Comparison of ENCODE assay signal across 10 cellular contexts in genomic region chr17:77610518-77610893, GRCh38.
DNase-seq lines count a peak whose midpoint lies in the region; ATAC-seq lines count a peak whose summit lies in the region.
"Had no signal": no experiment of that assay in that cellular context is flagged by ENCODE, and none has a peak within 500 bp of the region (broad histone marks: within the 10 kb centered on the region; RNA-seq: fewer than 3 reads in every experiment).

No MANE protein-coding gene starts in this region.

- WGBS in aorta, 2 donors = 71 to 78% methylated on average over 5 of the region's 5 CpGs

- intact Hi-C loops in aorta (cut with DNase I) = no loop called here

- peaks cover 5% of the 10 kb centered on the region for H3K9me3 Mint-ChIP-seq in activated naive CD8-positive, alpha-beta T cell treated with anti-CD3 and anti-CD28 coated beads, Interleukin-2, amount 50 U/mL, for 24 hours
- peaks cover 0 to 9% (median 0%) of the 10 kb centered on the region in 9 donors for H3K9me3 Mint-ChIP-seq in naive thymus-derived CD8-positive, alpha-beta T cell

- H3K36me3 ChIP-seq in aorta (ENCODE audit: control insufficient read depth in 1 of 2, insufficient read depth in 2 of 2, low read length in 1 of 2) = no peaks in the 10 kb centered on the region
- H3K36me3 ChIP-seq: BE2C had no signal

- H3K27ac ChIP-seq in aorta (ENCODE audit: low read depth in 1 of 2, low read length in 2 of 2) = no peak overlapping the region

- H3K4me1 ChIP-seq in aorta (ENCODE audit: control insufficient read depth in 1 of 2, insufficient read depth in 2 of 2, low read length in 2 of 2) = no peaks in the 10 kb centered on the region
- H3K4me1 ChIP-seq: BE2C had no signal

- no peak overlapping the region for H3K4me3 ChIP-seq in aorta (ENCODE audit: low read length in 2 of 2)

- ATAC-seq in activated naive CD8-positive, alpha-beta T cell treated with anti-CD3 and anti-CD28 coated beads, Interleukin-2, amount 50 U/mL, for 24 hours = peak; percentile 20
- peak; percentile 61 to 65 for ATAC-seq in naive thymus-derived CD8-positive, alpha-beta T cell
- ATAC-seq in aorta (ENCODE audit: low FRiP score) = no peak
- no peak for ATAC-seq in left lobe of liver

- H3K36me3 Mint-ChIP-seq in activated naive CD8-positive, alpha-beta T cell treated with anti-CD3 and anti-CD28 coated beads, Interleukin-2, amount 50 U/mL, for 24 hours (ENCODE audit: low read depth) = no peaks in the 10 kb centered on the region
- no peaks in the 10 kb centered on the region for H3K36me3 Mint-ChIP-seq in naive thymus-derived CD8-positive, alpha-beta T cell

- H3K27ac Mint-ChIP-seq in activated naive CD8-positive, alpha-beta T cell treated with anti-CD3 and anti-CD28 coated beads, Interleukin-2, amount 50 U/mL, for 24 hours = peak overlapping the region; percentile 91
- peak overlapping the region; percentile 91 to 99 (median 96) for H3K27ac Mint-ChIP-seq in naive thymus-derived CD8-positive, alpha-beta T cell

- no peaks in the 10 kb centered on the region for H3K27me3 ChIP-seq in aorta (ENCODE audit: control insufficient read depth in 1 of 2, insufficient read depth in 2 of 2, low read length in 1 of 2)
- H3K27me3 ChIP-seq: BE2C had no signal

- peaks cover 30% of the 10 kb centered on the region for H3K4me1 Mint-ChIP-seq in activated naive CD8-positive, alpha-beta T cell treated with anti-CD3 and anti-CD28 coated beads, Interleukin-2, amount 50 U/mL, for 24 hours
- H3K4me1 Mint-ChIP-seq in naive thymus-derived CD8-positive, alpha-beta T cell = peaks cover 27 to 38% (median 34%) of the 10 kb centered on the region in 4 donors

- peak overlapping the region; percentile 56 for H3K4me3 Mint-ChIP-seq in activated naive CD8-positive, alpha-beta T cell treated with anti-CD3 and anti-CD28 coated beads, Interleukin-2, amount 50 U/mL, for 24 hours
- H3K4me3 Mint-ChIP-seq in naive thymus-derived CD8-positive, alpha-beta T cell = peak overlapping the region; percentile 61 to 89 (median 82)

- in situ Hi-C loops in G401 (cut with HindIII; ENCODE audit: low sequenced_read_pairs) = no loop called here

- peak; percentile 16 for DNase-seq in stimulated activated CD4-positive, alpha-beta T cell treated with anti-CD3 and anti-CD28 coated beads, Interleukin-15, amount 100 ng/mL, for 24 hours
- DNase-seq in stimulated activated CD4-positive, alpha-beta T cell treated with anti-CD3 and anti-CD28 coated beads, Interleukin-2, amount 100 ng/mL, for 48 hours = no peak
- DNase-seq in activated naive CD8-positive, alpha-beta T cell treated with anti-CD3 and anti-CD28 coated beads, Interleukin-2, amount 50 U/mL, for 24 hours = no peak
- no peak for DNase-seq in naive thymus-derived CD8-positive, alpha-beta T cell
- peak; percentile 22 to 67 for DNase-seq in aorta
- no peak for DNase-seq in NCI-H345 treated with DMSO at 0.1 percent for 48 hours (lab: John Stamatoyannopoulos, UW; ENCODE audit: unreplicated experiment)
- no peak for DNase-seq in left lobe of liver (ENCODE audit: low spot score)
- DNase-seq in G401 (ENCODE audit: low spot score) = no peak
- DNase-seq: BE2C, NCI-H1694 had no signal

- H3K27me3 Mint-ChIP-seq in activated naive CD8-positive, alpha-beta T cell treated with anti-CD3 and anti-CD28 coated beads, Interleukin-2, amount 50 U/mL, for 24 hours = no peaks in the 10 kb centered on the region
- no peaks in the 10 kb centered on the region for H3K27me3 Mint-ChIP-seq in naive thymus-derived CD8-positive, alpha-beta T cell

- POLR2A ChIA-PET in naive thymus-derived CD8-positive, alpha-beta T cell (lab: Charles Lee) = interaction anchor here (0.7 to 2.4 kb wide), 16 partner anchors 8 to 538 kb away, joined by 3 to 30 read pairs (median 4); partner anchors contain the start of gene TNRC6C

- no peaks in the 10 kb centered on the region for H3K9me3 ChIP-seq in aorta (ENCODE audit: control insufficient read depth, low read length)
- H3K9me3 ChIP-seq: BE2C had no signal

Comparison
In these comparisons a context has a peak if more than half of its experiments do, and no peak if none do; other contexts are left out.
1. DNase-seq: peak in stimulated activated CD4-positive, alpha-beta T cell treated with anti-CD3 and anti-CD28 coated beads, Interleukin-15, amount 100 ng/mL, for 24 hours (single experiment) and aorta (2 of 2); none in stimulated activated CD4-positive, alpha-beta T cell treated with anti-CD3 and anti-CD28 coated beads, Interleukin-2, amount 100 ng/mL, for 48 hours (0 of 2), activated naive CD8-positive, alpha-beta T cell treated with anti-CD3 and anti-CD28 coated beads, Interleukin-2, amount 50 U/mL, for 24 hours (single experiment), naive thymus-derived CD8-positive, alpha-beta T cell (0 of 10), NCI-H345 treated with DMSO at 0.1 percent for 48 hours (single experiment), left lobe of liver (single experiment) and G401 (single experiment).
2. ATAC-seq: peak in activated naive CD8-positive, alpha-beta T cell treated with anti-CD3 and anti-CD28 coated beads, Interleukin-2, amount 50 U/mL, for 24 hours (single experiment) and naive thymus-derived CD8-positive, alpha-beta T cell (2 of 2); none in aorta (single experiment) and left lobe of liver (single experiment).